31 cellular contexts compared by ENCODE assay signal in genomic region chr1:241228339-241228738, GRCh38.
"Had no signal": no experiment of that assay in that cellular context is flagged by ENCODE, and none has a peak within 500 bp of the region (broad histone marks: within the 10 kb centered on the region; RNA-seq: fewer than 3 reads in every experiment).

No MANE protein-coding gene starts in this region.

- H3K4me1 ChIP-seq: prostate gland, right atrium auricular region, sigmoid colon, suprapubic skin, testis, tibial artery, upper lobe of right lung, uterus had no signal

- H3K36me3 Mint-ChIP-seq: stimulated activated memory B cell treated with anti-CD40 and anti-IgM and Interleukin-4, amounts not matched to agents 10 μg/mL and 1 μg/mL and 100 μg/mL, for 72 hours; type B pancreatic cell had no signal

- H3K27me3 Mint-ChIP-seq: natural killer cell treated with Interleukin-12 subunit alpha and Interleukin-12 subunit beta and Interleukin-15 and Interleukin-18, amount 100 ng/mL, for 72 hours; stimulated activated memory B cell treated with anti-CD40 and anti-IgM and Interleukin-4, amounts not matched to agents 10 μg/mL and 1 μg/mL and 100 μg/mL, for 72 hours; stimulated activated naive CD8-positive, alpha-beta T cell treated with anti-CD3 and anti-CD28 coated beads, Interleukin-15, amount 100 ng/mL, for 72 hours; type B pancreatic cell had no signal

- DNase-seq: naive thymus-derived CD8-positive, alpha-beta T cell; nephron progenitor cell; nucleus accumbens; pancreas; retina; right lobe of liver; sigmoid colon; spleen; stimulated activated CD4-positive, alpha-beta T cell treated with anti-CD3 and anti-CD28 coated beads, Interleukin-12 subunit alpha, Interleukin-12 subunit beta, amount 100 ng/mL, for 4 hours; stimulated activated CD4-positive, alpha-beta T cell treated with anti-CD3 and anti-CD28 coated beads, Interleukin-1b, Interleukin-23, amount 100 ng/mL, for 48 hours; stimulated activated CD4-positive, alpha-beta T cell treated with anti-CD3 and anti-CD28 coated beads, Interleukin-4, amount 100 ng/mL, for 1 hour; stimulated activated CD4-positive, alpha-beta T cell treated with anti-CD3 and anti-CD28 coated beads, Interleukin-4, amount 100 ng/mL, for 4 hours; stimulated activated CD8-positive, alpha-beta memory T cell treated with anti-CD3 and anti-CD28 coated beads, Interleukin-4, amount 100 ng/mL, for 48 hours; stimulated activated naive CD4-positive, alpha-beta T cell; stimulated activated naive CD8-positive, alpha-beta T cell treated with anti-CD3 and anti-CD28 coated beads, Interleukin-15, amount 100 ng/mL, for 72 hours; stimulated activated naive CD8-positive, alpha-beta T cell treated with anti-CD3 and anti-CD28 coated beads, Interleukin-15, Interleukin-2, amounts not matched to agents 100 U/mL and 50 U/mL, for 24 hours; substantia nigra; testis; tibial artery; transverse colon; upper lobe of right lung; uterus had no signal

- FAIRE-seq: pancreas had no signal

- H3K4me3 Mint-ChIP-seq: naive thymus-derived CD8-positive, alpha-beta T cell; natural killer cell treated with Interleukin-12 subunit alpha and Interleukin-12 subunit beta and Interleukin-15 and Interleukin-18, amount 100 ng/mL, for 72 hours; nephron progenitor cell; neural crest cell; stimulated activated memory B cell treated with anti-CD40 and anti-IgM and Interleukin-4, amounts not matched to agents 10 μg/mL and 1 μg/mL and 100 μg/mL, for 72 hours; stimulated activated naive CD8-positive, alpha-beta T cell treated with anti-CD3 and anti-CD28 coated beads, Interleukin-15, amount 100 ng/mL, for 72 hours; type B pancreatic cell had no signal

- H3K9me3 Mint-ChIP-seq: nephron progenitor cell, neural crest cell, type B pancreatic cell had no signal

- ATAC-seq: naive thymus-derived CD8-positive, alpha-beta T cell; natural killer cell treated with Interleukin-12 subunit alpha and Interleukin-12 subunit beta and Interleukin-15 and Interleukin-18, amount 100 ng/mL, for 72 hours; stimulated activated memory B cell treated with anti-CD40 and anti-IgM and Interleukin-4, amounts not matched to agents 10 μg/mL and 1 μg/mL and 100 μg/mL, for 72 hours; stimulated activated naive CD8-positive, alpha-beta T cell treated with anti-CD3 and anti-CD28 coated beads, Interleukin-15, amount 100 ng/mL, for 72 hours; stimulated activated naive CD8-positive, alpha-beta T cell treated with anti-CD3 and anti-CD28 coated beads, Interleukin-15, Interleukin-2, amounts not matched to agents 100 U/mL and 50 U/mL, for 24 hours; upper lobe of right lung had no signal

- H3K4me3 ChIP-seq: prostate gland, right atrium auricular region, right lobe of liver, sigmoid colon, smooth muscle cell, spleen, suprapubic skin, testis, tibial artery, transverse colon, upper lobe of right lung, uterus had no signal

- H3K4me2 ChIP-seq: smooth muscle cell had no signal

- H3K27me3 ChIP-seq: neutrophil, pancreas, right atrium auricular region, right lobe of liver, sigmoid colon, suprapubic skin, testis, tibial artery, transverse colon, upper lobe of right lung, uterus had no signal

- H3K27ac ChIP-seq: neutrophil, prostate gland, right atrium auricular region, right lobe of liver, sigmoid colon, spleen, suprapubic skin, testis, tibial artery, upper lobe of right lung, uterus had no signal

- H3K27ac Mint-ChIP-seq: naive thymus-derived CD8-positive, alpha-beta T cell; natural killer cell treated with Interleukin-12 subunit alpha and Interleukin-12 subunit beta and Interleukin-15 and Interleukin-18, amount 100 ng/mL, for 72 hours; nephron progenitor cell; stimulated activated memory B cell treated with anti-CD40 and anti-IgM and Interleukin-4, amounts not matched to agents 10 μg/mL and 1 μg/mL and 100 μg/mL, for 72 hours; stimulated activated naive CD8-positive, alpha-beta T cell treated with anti-CD3 and anti-CD28 coated beads, Interleukin-15, amount 100 ng/mL, for 72 hours; type B pancreatic cell had no signal

- H3K4me1 Mint-ChIP-seq: naive thymus-derived CD8-positive, alpha-beta T cell; nephron progenitor cell; neural crest cell; stimulated activated naive CD8-positive, alpha-beta T cell treated with anti-CD3 and anti-CD28 coated beads, Interleukin-15, amount 100 ng/mL, for 72 hours had no signal

- H3K36me3 ChIP-seq: neutrophil, pancreas, prostate gland, right atrium auricular region, right lobe of liver, sigmoid colon, spleen, suprapubic skin, tibial artery, transverse colon, upper lobe of right lung, uterus had no signal

- H3K9me3 ChIP-seq: neutrophil, pancreas, prostate gland, right atrium auricular region, right lobe of liver, suprapubic skin, testis, transverse colon, upper lobe of right lung, uterus had no signal
